In genomic region chr6:169886631-169887227, GRCh38 we compare ENCODE assay signal across 21 cellular contexts.
A peak's percentile ranks its signal among the peaks of the same experiment; 100 is the strongest.
DNase-seq lines count a peak whose midpoint lies in the region; ATAC-seq and TF ChIP-seq lines count a peak whose summit lies in the region.
"Had no signal": no experiment of that assay in that cellular context is flagged by ENCODE, and none has a peak within 500 bp of the region (broad histone marks: within the 10 kb centered on the region; RNA-seq: fewer than 3 reads in every experiment).

No MANE protein-coding gene starts in this region.

- H4K5ac ChIP-seq in H9 (ENCODE audit: insufficient read length, low read depth, low read length) = no peak overlapping the region

- no CpG with 5 or more reads among the region's 15 CpGs for WGBS in H9 (ENCODE audit: extremely low coverage, insufficient read length, low lambda C conversion rate)
- WGBS in endodermal cell (ENCODE audit: insufficient coverage in 1 of 2, insufficient read length in 1 of 2), 2 experiments = 84 to 85% methylated on average over 13 to 15 of the region's 15 CpGs

- H3K4me1 ChIP-seq in H9 (ENCODE audit: insufficient read depth, low read length) (no peaks in the 10 kb centered on the region), endodermal cell (ENCODE audit: control insufficient read depth, insufficient read depth, low read length) (no peaks in the 10 kb centered on the region), osteoblast (ENCODE audit: insufficient read depth, low read length) (no peaks in the 10 kb centered on the region)
- no peaks in the 10 kb centered on the region for H3K4me1 ChIP-seq in effector memory CD4-positive, alpha-beta T cell (ENCODE audit: control insufficient read depth, insufficient read depth, low read length, poor library complexity, severe bottlenecking)
- H3K4me1 ChIP-seq: BLaER1, Caco-2 had no signal

- H3K14ac ChIP-seq in H9 (ENCODE audit: insufficient read depth, low read length) = no peak overlapping the region

- H2AK5ac ChIP-seq in H9 (ENCODE audit: insufficient read length, low read length) = no peak overlapping the region

- no peak for ATAC-seq in stimulated activated naive CD8-positive, alpha-beta T cell treated with anti-CD3 and anti-CD28 coated beads, Interleukin-15, Interleukin-2, amounts not matched to agents 100 U/mL and 50 U/mL, for 24 hours
- ATAC-seq in HG03196 (IDR thresholded peaks at IDR 0.05; ENCODE audit: unreplicated experiment) (no peak), HG02852 (IDR thresholded peaks at IDR 0.05; ENCODE audit: unreplicated experiment) (no peak)

- H2BK20ac ChIP-seq in H9 (ENCODE audit: low read depth, low read length, poor library complexity, severe bottlenecking) = no peak overlapping the region

- H4K91ac ChIP-seq in H9 (ENCODE audit: insufficient read length, low read depth, low read length) = no peak overlapping the region

- no peaks in the 10 kb centered on the region for H3K79me1 ChIP-seq in H9 (ENCODE audit: insufficient read depth, low read depth, low read length, poor library complexity, severe bottlenecking)

- H3K9me3 Mint-ChIP-seq in CD14-positive monocyte = peaks cover 0 to 18% (median 9%) of the 10 kb centered on the region in 7 donors
- H3K9me3 Mint-ChIP-seq in H9 = peaks cover 7% of the 10 kb centered on the region in 2 experiments; a peak in 4 of 5 replicates
- H3K9me3 Mint-ChIP-seq in endodermal cell = peaks cover 6% of the 10 kb centered on the region

- H2AFZ ChIP-seq in H9 (ENCODE audit: low read length) (no peak overlapping the region), osteoblast (ENCODE audit: low read length) (no peak overlapping the region)

- H3K36me3 Mint-ChIP-seq in CD14-positive monocyte (no peaks in the 10 kb centered on the region), H9 (ENCODE audit: insufficient read depth in 1 of 3, low read depth in 3 of 3) (peaks cover 0 to 5% (median 0%) of the 10 kb centered on the region in 3 experiments; a peak in 4 of 7 replicates), endodermal cell (ENCODE audit: low read depth) (no peaks in the 10 kb centered on the region)

- H4K20me1 ChIP-seq in H9 (ENCODE audit: control insufficient read depth, insufficient read depth, insufficient read length) (no peaks in the 10 kb centered on the region), osteoblast (ENCODE audit: insufficient read depth, low read length) (no peaks in the 10 kb centered on the region)
- H4K20me1 ChIP-seq: BLaER1 had no signal

- peaks cover 2% of the 10 kb centered on the region for H3K23me2 ChIP-seq in H9 (ENCODE audit: insufficient read length, low read depth, low read length, poor library complexity, severe bottlenecking)

- no peaks in the 10 kb centered on the region for H3K36me3 ChIP-seq in endodermal cell (ENCODE audit: control insufficient read depth, insufficient read depth, low read length)
- H3K36me3 ChIP-seq in osteoblast (ENCODE audit: insufficient read depth, low read length) = no peaks in the 10 kb centered on the region
- H3K36me3 ChIP-seq in effector memory CD4-positive, alpha-beta T cell (ENCODE audit: control insufficient read depth, insufficient read depth, low read length) = no peaks in the 10 kb centered on the region
- H3K36me3 ChIP-seq: BLaER1 had no signal

- intact Hi-C loops in CD14-positive monocyte (cut with micrococcal nuclease) = no loop called here

- H3K4me3 ChIP-seq in endodermal cell (ENCODE audit: low read length) = no peak overlapping the region
- no peak overlapping the region for H3K4me3 ChIP-seq in osteoblast (ENCODE audit: insufficient read depth, low read length)
- no peak overlapping the region for H3K4me3 ChIP-seq in effector memory CD4-positive, alpha-beta T cell (ENCODE audit: insufficient read depth, low read depth, low read length, poor library complexity, severe bottlenecking)
- H3K4me3 ChIP-seq: BLaER1 had no signal

- no peak overlapping the region for H3K4ac ChIP-seq in H9 (ENCODE audit: low read depth, low read length)

- H3K9me3 ChIP-seq in H9 (ENCODE audit: control insufficient read depth, low read depth, low read length) = no peaks in the 10 kb centered on the region
- no peaks in the 10 kb centered on the region for H3K9me3 ChIP-seq in endodermal cell (ENCODE audit: control insufficient read depth, low read length)
- no peaks in the 10 kb centered on the region for H3K9me3 ChIP-seq in osteoblast (ENCODE audit: low read depth, low read length)
- H3K9me3 ChIP-seq in effector memory CD4-positive, alpha-beta T cell (ENCODE audit: control insufficient read depth, low read length) = no peaks in the 10 kb centered on the region
- H3K9me3 ChIP-seq: Caco-2 had no signal

- no peak overlapping the region for H3T11ph ChIP-seq in H9 (ENCODE audit: low read length)

- H3K56ac ChIP-seq in H9 (ENCODE audit: insufficient read length, low read depth, low read length) = no peak overlapping the region

- no peak overlapping the region for H2BK15ac ChIP-seq in H9 (ENCODE audit: low read depth, low read length)

- H3K27ac ChIP-seq in H9 (ENCODE audit: insufficient read length, low read depth, low read length) (no peak overlapping the region), endodermal cell (ENCODE audit: low read depth, low read length) (no peak overlapping the region), osteoblast (ENCODE audit: low read depth, low read length) (no peak overlapping the region)
- H3K27ac ChIP-seq in effector memory CD4-positive, alpha-beta T cell (ENCODE audit: insufficient read depth, low read length, poor library complexity, severe bottlenecking) = no peak overlapping the region
- H3K27ac ChIP-seq: BLaER1, RWPE1 had no signal

- TF ChIP-seq CTCF in CD14-positive monocyte (IDR thresholded peaks at IDR 0.05) (no peak), H9 (conservative IDR thresholded peaks at IDR 0.05) (0 out of 3 replicates have a peak, but pooled peaks have one; percentile 18), endodermal cell (conservative IDR thresholded peaks at IDR 0.05) (peak; percentile 43), osteoblast (IDR thresholded peaks at IDR 0.05; ENCODE audit: extremely low read depth, low read depth, low read length) (no peak)

- H2BK120ac ChIP-seq in H9 (ENCODE audit: low read depth, low read length, poor library complexity, severe bottlenecking) = no peak overlapping the region

- no peak overlapping the region for H2BK12ac ChIP-seq in H9 (ENCODE audit: insufficient read length, low read depth, low read length)

- no peaks in the 10 kb centered on the region for H3K79me2 ChIP-seq in H9 (ENCODE audit: insufficient read depth, low read length)
- H3K79me2 ChIP-seq in osteoblast (ENCODE audit: insufficient read depth, low read length) = no peaks in the 10 kb centered on the region

- DNase-seq in CD14-positive monocyte (ENCODE audit: low spot score) = peak; percentile 20
- DNase-seq in H9 = no peak
- DNase-seq in endodermal cell = no peak
- peak; percentile 26 for DNase-seq in osteoblast (ENCODE audit: insufficient read length, low spot score, missing footprints)
- no peak for DNase-seq in stimulated activated naive CD8-positive, alpha-beta T cell treated with anti-CD3 and anti-CD28 coated beads, Interleukin-15, Interleukin-2, amounts not matched to agents 100 U/mL and 50 U/mL, for 24 hours
- DNase-seq in effector memory CD4-positive, alpha-beta T cell = no peak
- DNase-seq: ACHN; Caco-2; CD4-positive, alpha-beta memory T cell; GOT3; Kasumi-1; NCI-H1694 treated with DMSO at 0.1 percent for 48 hours; NCI-H2081 treated with DMSO at 0.1 percent for 48 hours; NCI-H2171 treated with DMSO at 0.1 percent for 48 hours; NCI-H446; NCI-H526 treated with DMSO at 0.1 percent for 48 hours; SIG-M5 had no signal

- no peaks in the 10 kb centered on the region for H3K27me3 ChIP-seq in H9 (ENCODE audit: insufficient read depth, low read length)
- no peaks in the 10 kb centered on the region for H3K27me3 ChIP-seq in endodermal cell (ENCODE audit: control insufficient read depth, insufficient read depth, low read length, poor library complexity, severe bottlenecking)
- H3K27me3 ChIP-seq in osteoblast (ENCODE audit: insufficient read depth, low read length) = no peaks in the 10 kb centered on the region
- H3K27me3 ChIP-seq in effector memory CD4-positive, alpha-beta T cell (replicated peaks; ENCODE audit: control insufficient read depth, insufficient read depth, low read length, poor library complexity, severe bottlenecking) = no peaks in the 10 kb centered on the region

- no peak overlapping the region for H3K4me3 Mint-ChIP-seq in CD14-positive monocyte
- no peak overlapping the region for H3K4me3 Mint-ChIP-seq in H9
- H3K4me3 Mint-ChIP-seq in endodermal cell = no peak overlapping the region
- H3K4me3 Mint-ChIP-seq: CD4-positive, alpha-beta memory T cell had no signal

- no peak overlapping the region for H3K18ac ChIP-seq in H9 (ENCODE audit: insufficient read length, low read depth, low read length)

- no peak overlapping the region for H3K4me2 ChIP-seq in H9 (ENCODE audit: insufficient read depth, insufficient read length, low read length)
- H3K4me2 ChIP-seq in osteoblast (ENCODE audit: insufficient read depth, low read length) = no peak overlapping the region
- H3K4me2 ChIP-seq: BLaER1 had no signal

- H4K8ac ChIP-seq in H9 (replicated peaks; ENCODE audit: insufficient read length, low read depth, low read length) = no peak overlapping the region

- H3K9ac ChIP-seq in H9 (ENCODE audit: extremely low read depth, insufficient read length, low read length) = no peak overlapping the region
- no peak overlapping the region for H3K9ac ChIP-seq in endodermal cell (ENCODE audit: extremely low read depth, low read length, poor library complexity, severe bottlenecking)
- H3K9ac ChIP-seq: BLaER1 had no signal

- H3K27me3 Mint-ChIP-seq in CD14-positive monocyte (ENCODE audit: low read depth in 3 of 3) = peaks cover 0 to 9% (median 3%) of the 10 kb centered on the region in 3 donors
- H3K27me3 Mint-ChIP-seq in H9 (ENCODE audit: low read depth) = peaks cover 14% of the 10 kb centered on the region
- H3K27me3 Mint-ChIP-seq in endodermal cell (ENCODE audit: insufficient read depth) = peaks cover 9% of the 10 kb centered on the region

- no peak overlapping the region for H2BK5ac ChIP-seq in H9 (ENCODE audit: insufficient read length, low read length)

- H3K4me1 Mint-ChIP-seq in CD14-positive monocyte = no peaks in the 10 kb centered on the region
- no peaks in the 10 kb centered on the region for H3K4me1 Mint-ChIP-seq in H9
- no peaks in the 10 kb centered on the region for H3K4me1 Mint-ChIP-seq in endodermal cell
- H3K4me1 Mint-ChIP-seq: CD4-positive, alpha-beta memory T cell had no signal

- H3K27ac Mint-ChIP-seq in CD14-positive monocyte = no peak overlapping the region
- H3K27ac Mint-ChIP-seq in H9 = no peak overlapping the region
- no peak overlapping the region for H3K27ac Mint-ChIP-seq in endodermal cell
- H3K27ac Mint-ChIP-seq: CD4-positive, alpha-beta memory T cell had no signal

- no peak overlapping the region for H3K23ac ChIP-seq in H9 (ENCODE audit: insufficient read length, low read depth, low read length)

Comparison
In these comparisons a context has a peak if more than half of its experiments do, and no peak if none do; other contexts are left out.
1. DNase-seq: peak in CD14-positive monocyte (single experiment) and osteoblast (single experiment); none in H9 (single experiment), endodermal cell (single experiment), stimulated activated naive CD8-positive, alpha-beta T cell treated with anti-CD3 and anti-CD28 coated beads, Interleukin-15, Interleukin-2, amounts not matched to agents 100 U/mL and 50 U/mL, for 24 hours (single experiment) and effector memory CD4-positive, alpha-beta T cell (0 of 3).
2. CTCF ChIP-seq: peak in H9 (single experiment) and endodermal cell (single experiment); none in CD14-positive monocyte (single experiment) and osteoblast (single experiment).